ENCODE assay signal across 1 cellular context in the genomic region with DNA sequence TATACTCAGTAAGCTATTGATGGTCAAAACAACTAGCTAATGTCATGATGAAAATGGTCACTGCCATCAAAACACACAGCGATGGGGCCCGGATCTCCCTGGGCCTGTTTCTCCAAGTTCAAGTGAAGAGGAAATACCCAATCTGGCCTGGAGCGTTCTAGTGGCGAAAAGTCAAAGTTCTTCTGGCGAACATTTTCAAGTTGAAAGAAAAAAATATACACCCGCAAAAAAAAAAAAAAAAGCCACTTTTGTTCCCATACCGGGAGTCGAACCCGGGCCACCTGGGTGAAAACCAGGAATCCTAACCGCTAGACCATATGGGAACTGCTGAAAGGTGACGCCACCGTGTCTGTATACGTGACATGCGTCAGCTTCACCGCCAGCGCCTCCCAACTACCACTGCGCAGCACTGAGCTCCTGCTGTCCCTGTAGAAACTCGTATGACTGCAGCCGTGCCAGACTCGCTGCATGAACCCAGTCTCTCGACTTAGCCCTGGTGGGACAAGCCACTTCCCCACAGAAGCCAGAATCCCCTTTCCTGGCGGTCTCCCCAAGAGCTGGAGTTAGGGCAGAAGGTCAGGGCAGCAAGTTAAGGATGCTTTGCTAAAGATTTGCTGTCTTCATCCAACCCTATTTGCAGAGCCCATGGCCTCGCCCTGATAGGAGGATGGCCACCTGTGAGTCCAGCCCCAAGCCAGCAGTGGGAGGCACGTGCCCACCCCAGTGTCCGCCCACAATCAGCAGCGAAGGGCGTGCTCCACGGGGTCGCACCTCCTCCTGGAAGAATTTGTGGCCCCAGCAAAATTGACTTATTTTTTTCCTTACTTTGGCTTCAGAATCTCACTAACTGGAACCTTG.
TF ChIP-seq lines count a peak whose summit lies in the region.

No MANE protein-coding gene starts in this region.

TF ChIP-seq in K562, 482 proteins besides CTCF, POLR2A, EP300 and RAD21 (continued from another document and continues in another):
- TF ChIP-seq, protein P1, sequence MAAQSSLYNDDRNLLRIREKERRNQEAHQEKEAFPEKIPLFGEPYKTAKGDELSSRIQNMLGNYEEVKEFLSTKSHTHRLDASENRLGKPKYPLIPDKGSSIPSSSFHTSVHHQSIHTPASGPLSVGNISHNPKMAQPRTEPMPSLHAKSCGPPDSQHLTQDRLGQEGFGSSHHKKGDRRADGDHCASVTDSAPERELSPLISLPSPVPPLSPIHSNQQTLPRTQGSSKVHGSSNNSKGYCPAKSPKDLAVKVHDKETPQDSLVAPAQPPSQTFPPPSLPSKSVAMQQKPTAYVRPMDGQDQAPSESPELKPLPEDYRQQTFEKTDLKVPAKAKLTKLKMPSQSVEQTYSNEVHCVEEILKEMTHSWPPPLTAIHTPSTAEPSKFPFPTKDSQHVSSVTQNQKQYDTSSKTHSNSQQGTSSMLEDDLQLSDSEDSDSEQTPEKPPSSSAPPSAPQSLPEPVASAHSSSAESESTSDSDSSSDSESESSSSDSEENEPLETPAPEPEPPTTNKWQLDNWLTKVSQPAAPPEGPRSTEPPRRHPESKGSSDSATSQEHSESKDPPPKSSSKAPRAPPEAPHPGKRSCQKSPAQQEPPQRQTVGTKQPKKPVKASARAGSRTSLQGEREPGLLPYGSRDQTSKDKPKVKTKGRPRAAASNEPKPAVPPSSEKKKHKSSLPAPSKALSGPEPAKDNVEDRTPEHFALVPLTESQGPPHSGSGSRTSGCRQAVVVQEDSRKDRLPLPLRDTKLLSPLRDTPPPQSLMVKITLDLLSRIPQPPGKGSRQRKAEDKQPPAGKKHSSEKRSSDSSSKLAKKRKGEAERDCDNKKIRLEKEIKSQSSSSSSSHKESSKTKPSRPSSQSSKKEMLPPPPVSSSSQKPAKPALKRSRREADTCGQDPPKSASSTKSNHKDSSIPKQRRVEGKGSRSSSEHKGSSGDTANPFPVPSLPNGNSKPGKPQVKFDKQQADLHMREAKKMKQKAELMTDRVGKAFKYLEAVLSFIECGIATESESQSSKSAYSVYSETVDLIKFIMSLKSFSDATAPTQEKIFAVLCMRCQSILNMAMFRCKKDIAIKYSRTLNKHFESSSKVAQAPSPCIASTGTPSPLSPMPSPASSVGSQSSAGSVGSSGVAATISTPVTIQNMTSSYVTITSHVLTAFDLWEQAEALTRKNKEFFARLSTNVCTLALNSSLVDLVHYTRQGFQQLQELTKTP (IDR thresholded peaks at IDR 0.05; ENCODE audit: low read depth in 1 of 2, partially characterized antibody in 2 of 2): peak in 1 of 2 experiments; percentile 21
- TF ChIP-seq ZNF780A (CRISPR knock-in tag; IDR thresholded peaks at IDR 0.05) (no peak), RFX5 (IDR thresholded peaks at IDR 0.05; ENCODE audit: low read depth, low read length) (no peak; the same call in 1 of the 2 replicates), ZNF644 (tag; IDR thresholded peaks at IDR 0.05; ENCODE audit: low read depth) (0 out of 2 replicates have a peak, but pooled peaks have one; percentile 14), JUN (IDR thresholded peaks at IDR 0.05; ENCODE audit: borderline replicate concordance, low read depth, low read length) (no peak; the same call in 1 of the 2 replicates), JUN (CRISPR knock-in tag; IDR thresholded peaks at IDR 0.05; ENCODE audit: borderline replicate concordance) (peak; percentile 86; the same call in 1 of the 2 replicates), PHF8 (IDR thresholded peaks at IDR 0.05; ENCODE audit: borderline replicate concordance, low read length) (peak; percentile 37; the same call in 1 of the 2 replicates), ETV6 (IDR thresholded peaks at IDR 0.05; ENCODE audit: borderline replicate concordance in 1 of 2, low read depth in 2 of 2, low read length in 1 of 2) (0 out of 4 replicates have a peak, but pooled peaks of 1 of the 2 experiments have one; percentile 33), ETV6 (CRISPR knock-in tag; IDR thresholded peaks at IDR 0.05; ENCODE audit: borderline replicate concordance) (no peak), CHD2 (IDR thresholded peaks at IDR 0.05; ENCODE audit: low read depth, low read length) (peak; percentile 44; the same call in 1 of the 2 replicates), TSC22D4 (tag; IDR thresholded peaks at IDR 0.05) (no peak), DMBX1 (CRISPR knock-in tag; IDR thresholded peaks at IDR 0.05; ENCODE audit: borderline replicate concordance) (no peak), PRPF4 (IDR thresholded peaks at IDR 0.05; ENCODE audit: insufficient read depth, low read depth, low read length, poor library complexity, severe bottlenecking) (no peak), POLR2B (IDR thresholded peaks at IDR 0.05; ENCODE audit: low read depth, partially characterized antibody) (peak; percentile 78), FOXJ2 (tag; IDR thresholded peaks at IDR 0.05) (peak; percentile 43; the same call in 1 of the 2 replicates), DPF2 (IDR thresholded peaks at IDR 0.05) (no peak), PHTF2 (CRISPR knock-in tag; IDR thresholded peaks at IDR 0.05) (no peak), ARNT (IDR thresholded peaks at IDR 0.05) (peak; percentile 58 to 69; a peak in 2 of 4 replicates), ZNF347 (CRISPR knock-in tag; IDR thresholded peaks at IDR 0.05; ENCODE audit: low read depth) (no peak), SMARCB1 (IDR thresholded peaks at IDR 0.05; ENCODE audit: insufficient read length, low read depth) (no peak), POLR2AphosphoS5 (IDR thresholded peaks at IDR 0.05; ENCODE audit: control insufficient read depth, insufficient read depth, low read depth, low read length) (peak; percentile 40; the same call in 1 of the 2 replicates), MEIS2 (IDR thresholded peaks at IDR 0.05; ENCODE audit: partially characterized antibody) (peak; percentile 73), CCNT2 (IDR thresholded peaks at IDR 0.05; ENCODE audit: borderline replicate concordance, extremely low read depth, insufficient read length, low read depth, low read length) (no peak)
- TF ChIP-seq, protein P2, sequence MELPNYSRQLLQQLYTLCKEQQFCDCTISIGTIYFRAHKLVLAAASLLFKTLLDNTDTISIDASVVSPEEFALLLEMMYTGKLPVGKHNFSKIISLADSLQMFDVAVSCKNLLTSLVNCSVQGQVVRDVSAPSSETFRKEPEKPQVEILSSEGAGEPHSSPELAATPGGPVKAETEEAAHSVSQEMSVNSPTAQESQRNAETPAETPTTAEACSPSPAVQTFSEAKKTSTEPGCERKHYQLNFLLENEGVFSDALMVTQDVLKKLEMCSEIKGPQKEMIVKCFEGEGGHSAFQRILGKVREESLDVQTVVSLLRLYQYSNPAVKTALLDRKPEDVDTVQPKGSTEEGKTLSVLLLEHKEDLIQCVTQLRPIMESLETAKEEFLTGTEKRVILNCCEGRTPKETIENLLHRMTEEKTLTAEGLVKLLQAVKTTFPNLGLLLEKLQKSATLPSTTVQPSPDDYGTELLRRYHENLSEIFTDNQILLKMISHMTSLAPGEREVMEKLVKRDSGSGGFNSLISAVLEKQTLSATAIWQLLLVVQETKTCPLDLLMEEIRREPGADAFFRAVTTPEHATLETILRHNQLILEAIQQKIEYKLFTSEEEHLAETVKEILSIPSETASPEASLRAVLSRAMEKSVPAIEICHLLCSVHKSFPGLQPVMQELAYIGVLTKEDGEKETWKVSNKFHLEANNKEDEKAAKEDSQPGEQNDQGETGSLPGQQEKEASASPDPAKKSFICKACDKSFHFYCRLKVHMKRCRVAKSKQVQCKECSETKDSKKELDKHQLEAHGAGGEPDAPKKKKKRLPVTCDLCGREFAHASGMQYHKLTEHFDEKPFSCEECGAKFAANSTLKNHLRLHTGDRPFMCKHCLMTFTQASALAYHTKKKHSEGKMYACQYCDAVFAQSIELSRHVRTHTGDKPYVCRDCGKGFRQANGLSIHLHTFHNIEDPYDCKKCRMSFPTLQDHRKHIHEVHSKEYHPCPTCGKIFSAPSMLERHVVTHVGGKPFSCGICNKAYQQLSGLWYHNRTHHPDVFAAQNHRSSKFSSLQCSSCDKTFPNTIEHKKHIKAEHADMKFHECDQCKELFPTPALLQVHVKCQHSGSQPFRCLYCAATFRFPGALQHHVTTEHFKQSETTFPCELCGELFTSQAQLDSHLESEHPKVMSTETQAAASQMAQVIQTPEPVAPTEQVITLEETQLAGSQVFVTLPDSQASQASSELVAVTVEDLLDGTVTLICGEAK (IDR thresholded peaks at IDR 0.05): peak; percentile 89
- TF ChIP-seq, protein P2 (CRISPR knock-in tag; IDR thresholded peaks at IDR 0.05): no peak
- TF ChIP-seq, protein P3, sequence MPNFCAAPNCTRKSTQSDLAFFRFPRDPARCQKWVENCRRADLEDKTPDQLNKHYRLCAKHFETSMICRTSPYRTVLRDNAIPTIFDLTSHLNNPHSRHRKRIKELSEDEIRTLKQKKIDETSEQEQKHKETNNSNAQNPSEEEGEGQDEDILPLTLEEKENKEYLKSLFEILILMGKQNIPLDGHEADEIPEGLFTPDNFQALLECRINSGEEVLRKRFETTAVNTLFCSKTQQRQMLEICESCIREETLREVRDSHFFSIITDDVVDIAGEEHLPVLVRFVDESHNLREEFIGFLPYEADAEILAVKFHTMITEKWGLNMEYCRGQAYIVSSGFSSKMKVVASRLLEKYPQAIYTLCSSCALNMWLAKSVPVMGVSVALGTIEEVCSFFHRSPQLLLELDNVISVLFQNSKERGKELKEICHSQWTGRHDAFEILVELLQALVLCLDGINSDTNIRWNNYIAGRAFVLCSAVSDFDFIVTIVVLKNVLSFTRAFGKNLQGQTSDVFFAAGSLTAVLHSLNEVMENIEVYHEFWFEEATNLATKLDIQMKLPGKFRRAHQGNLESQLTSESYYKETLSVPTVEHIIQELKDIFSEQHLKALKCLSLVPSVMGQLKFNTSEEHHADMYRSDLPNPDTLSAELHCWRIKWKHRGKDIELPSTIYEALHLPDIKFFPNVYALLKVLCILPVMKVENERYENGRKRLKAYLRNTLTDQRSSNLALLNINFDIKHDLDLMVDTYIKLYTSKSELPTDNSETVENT (CRISPR knock-in tag; IDR thresholded peaks at IDR 0.05): no peak
- TF ChIP-seq, protein P4, sequence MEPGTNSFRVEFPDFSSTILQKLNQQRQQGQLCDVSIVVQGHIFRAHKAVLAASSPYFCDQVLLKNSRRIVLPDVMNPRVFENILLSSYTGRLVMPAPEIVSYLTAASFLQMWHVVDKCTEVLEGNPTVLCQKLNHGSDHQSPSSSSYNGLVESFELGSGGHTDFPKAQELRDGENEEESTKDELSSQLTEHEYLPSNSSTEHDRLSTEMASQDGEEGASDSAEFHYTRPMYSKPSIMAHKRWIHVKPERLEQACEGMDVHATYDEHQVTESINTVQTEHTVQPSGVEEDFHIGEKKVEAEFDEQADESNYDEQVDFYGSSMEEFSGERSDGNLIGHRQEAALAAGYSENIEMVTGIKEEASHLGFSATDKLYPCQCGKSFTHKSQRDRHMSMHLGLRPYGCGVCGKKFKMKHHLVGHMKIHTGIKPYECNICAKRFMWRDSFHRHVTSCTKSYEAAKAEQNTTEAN (CRISPR knock-in tag; IDR thresholded peaks at IDR 0.05): no peak
- TF ChIP-seq, protein P5, sequence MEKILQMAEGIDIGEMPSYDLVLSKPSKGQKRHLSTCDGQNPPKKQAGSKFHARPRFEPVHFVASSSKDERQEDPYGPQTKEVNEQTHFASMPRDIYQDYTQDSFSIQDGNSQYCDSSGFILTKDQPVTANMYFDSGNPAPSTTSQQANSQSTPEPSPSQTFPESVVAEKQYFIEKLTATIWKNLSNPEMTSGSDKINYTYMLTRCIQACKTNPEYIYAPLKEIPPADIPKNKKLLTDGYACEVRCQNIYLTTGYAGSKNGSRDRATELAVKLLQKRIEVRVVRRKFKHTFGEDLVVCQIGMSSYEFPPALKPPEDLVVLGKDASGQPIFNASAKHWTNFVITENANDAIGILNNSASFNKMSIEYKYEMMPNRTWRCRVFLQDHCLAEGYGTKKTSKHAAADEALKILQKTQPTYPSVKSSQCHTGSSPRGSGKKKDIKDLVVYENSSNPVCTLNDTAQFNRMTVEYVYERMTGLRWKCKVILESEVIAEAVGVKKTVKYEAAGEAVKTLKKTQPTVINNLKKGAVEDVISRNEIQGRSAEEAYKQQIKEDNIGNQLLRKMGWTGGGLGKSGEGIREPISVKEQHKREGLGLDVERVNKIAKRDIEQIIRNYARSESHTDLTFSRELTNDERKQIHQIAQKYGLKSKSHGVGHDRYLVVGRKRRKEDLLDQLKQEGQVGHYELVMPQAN (IDR thresholded peaks at IDR 0.05; ENCODE audit: borderline replicate concordance): 0 out of 2 replicates have a peak, but pooled peaks have one; percentile 12
- TF ChIP-seq, protein P6, sequence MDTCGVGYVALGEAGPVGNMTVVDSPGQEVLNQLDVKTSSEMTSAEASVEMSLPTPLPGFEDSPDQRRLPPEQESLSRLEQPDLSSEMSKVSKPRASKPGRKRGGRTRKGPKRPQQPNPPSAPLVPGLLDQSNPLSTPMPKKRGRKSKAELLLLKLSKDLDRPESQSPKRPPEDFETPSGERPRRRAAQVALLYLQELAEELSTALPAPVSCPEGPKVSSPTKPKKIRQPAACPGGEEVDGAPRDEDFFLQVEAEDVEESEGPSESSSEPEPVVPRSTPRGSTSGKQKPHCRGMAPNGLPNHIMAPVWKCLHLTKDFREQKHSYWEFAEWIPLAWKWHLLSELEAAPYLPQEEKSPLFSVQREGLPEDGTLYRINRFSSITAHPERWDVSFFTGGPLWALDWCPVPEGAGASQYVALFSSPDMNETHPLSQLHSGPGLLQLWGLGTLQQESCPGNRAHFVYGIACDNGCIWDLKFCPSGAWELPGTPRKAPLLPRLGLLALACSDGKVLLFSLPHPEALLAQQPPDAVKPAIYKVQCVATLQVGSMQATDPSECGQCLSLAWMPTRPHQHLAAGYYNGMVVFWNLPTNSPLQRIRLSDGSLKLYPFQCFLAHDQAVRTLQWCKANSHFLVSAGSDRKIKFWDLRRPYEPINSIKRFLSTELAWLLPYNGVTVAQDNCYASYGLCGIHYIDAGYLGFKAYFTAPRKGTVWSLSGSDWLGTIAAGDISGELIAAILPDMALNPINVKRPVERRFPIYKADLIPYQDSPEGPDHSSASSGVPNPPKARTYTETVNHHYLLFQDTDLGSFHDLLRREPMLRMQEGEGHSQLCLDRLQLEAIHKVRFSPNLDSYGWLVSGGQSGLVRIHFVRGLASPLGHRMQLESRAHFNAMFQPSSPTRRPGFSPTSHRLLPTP (IDR thresholded peaks at IDR 0.05; ENCODE audit: borderline replicate concordance, extremely low read depth, insufficient read length): peak; percentile 83
